Comparison of ENCODE assay signal across 9 cellular contexts in the genomic region with DNA sequence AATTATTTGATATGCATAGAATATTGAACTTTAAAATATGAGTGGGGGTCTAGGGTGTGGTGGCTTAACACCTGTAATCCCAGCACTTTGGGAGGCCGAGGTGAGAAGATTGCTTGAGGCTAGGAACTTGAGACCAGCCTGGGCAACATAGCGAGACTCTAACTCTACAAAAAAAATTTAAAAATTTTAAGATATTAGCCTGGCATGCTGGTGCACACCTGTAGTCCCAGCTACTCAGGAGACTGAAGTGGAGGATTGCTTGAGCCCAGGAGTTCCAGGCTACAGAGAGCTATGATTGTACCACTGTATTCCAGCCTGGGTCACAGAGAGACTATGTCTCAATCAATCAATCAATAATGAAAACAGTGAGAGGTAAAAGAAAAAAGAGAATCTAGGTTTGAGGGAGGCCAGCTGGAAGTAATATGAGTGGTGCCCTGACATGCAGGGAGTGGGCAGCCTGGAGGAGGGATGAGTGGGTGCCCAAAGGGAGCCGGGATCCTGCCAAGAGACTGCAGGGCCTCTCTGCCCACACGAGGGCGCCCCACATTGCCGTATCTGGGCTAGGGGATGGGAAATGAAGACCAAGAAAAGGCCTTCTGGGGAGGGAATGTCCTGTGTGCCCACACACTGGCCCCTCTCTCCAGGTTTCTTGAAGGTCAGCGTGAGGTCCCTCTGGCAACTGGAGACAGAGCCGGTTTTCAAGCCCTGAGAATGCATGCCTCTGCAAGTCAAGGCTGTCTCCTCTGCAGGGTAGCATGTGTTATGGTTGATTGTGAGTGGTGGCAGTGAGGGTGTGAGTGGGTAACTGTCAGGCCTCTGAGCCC.
DNase-seq lines count a peak whose midpoint lies in the region; TF ChIP-seq lines count a peak whose summit lies in the region.
"Had no signal": no experiment of that assay in that cellular context is flagged by ENCODE, and none has a peak within 500 bp of the region (broad histone marks: within the 10 kb centered on the region; RNA-seq: fewer than 3 reads in every experiment).

No MANE protein-coding gene starts in this region.

- H3K4ac ChIP-seq in trophoblast cell (ENCODE audit: low read depth, low read length): peak overlapping the region; percentile 56

- no CpG with 5 or more reads among the region's 8 CpGs for WGBS in trophoblast cell (ENCODE audit: extremely low coverage, insufficient coverage, insufficient read length)

- no peaks in the 10 kb centered on the region for H3K36me3 ChIP-seq in Karpas-422 (ENCODE audit: insufficient read depth, low read length)
- no peaks in the 10 kb centered on the region for H3K36me3 ChIP-seq in SJSA1
- peaks cover 0 to 2% of the 10 kb centered on the region in 2 experiments for H3K36me3 ChIP-seq in trophoblast cell (ENCODE audit: control insufficient read depth in 1 of 2, insufficient read depth in 2 of 2, low read length in 2 of 2)
- H3K36me3 ChIP-seq: neutrophil had no signal

- H3K27me3 ChIP-seq in Karpas-422 (ENCODE audit: low read length): no peaks in the 10 kb centered on the region
- H3K27me3 ChIP-seq in SJSA1 (replicated peaks): no peaks in the 10 kb centered on the region
- H3K27me3 ChIP-seq in trophoblast cell (ENCODE audit: insufficient read depth, low read length): no peaks in the 10 kb centered on the region

- H3K9ac ChIP-seq in Karpas-422 (ENCODE audit: low read length): no peak overlapping the region
- no peak overlapping the region for H3K9ac ChIP-seq in trophoblast cell (ENCODE audit: low read length)

- H3K23ac ChIP-seq in trophoblast cell (ENCODE audit: low read length): no peak overlapping the region

- peaks cover 37% of the 10 kb centered on the region for H3K79me1 ChIP-seq in trophoblast cell (ENCODE audit: low read length)

- H2BK12ac ChIP-seq in trophoblast cell (ENCODE audit: low read length): peak overlapping the region; percentile 92

- no peak overlapping the region for H3K4me2 ChIP-seq in Karpas-422 (ENCODE audit: low read depth, low read length, poor library complexity, severe bottlenecking)
- H3K4me2 ChIP-seq in trophoblast cell (ENCODE audit: low read length): no peak overlapping the region

- H4K8ac ChIP-seq in trophoblast cell (ENCODE audit: low read depth, low read length): peak overlapping the region; percentile 81

- peak overlapping the region; percentile 28 for H2BK120ac ChIP-seq in trophoblast cell (ENCODE audit: insufficient read depth, low read length, poor library complexity)

- H4K91ac ChIP-seq in trophoblast cell (ENCODE audit: low read depth, low read length): peak overlapping the region; percentile 74

- no peaks in the 10 kb centered on the region for H3K9me3 ChIP-seq in Karpas-422 (ENCODE audit: low read length)
- no peaks in the 10 kb centered on the region for H3K9me3 ChIP-seq in SJSA1 (replicated peaks)
- H3K9me3 ChIP-seq in trophoblast cell (ENCODE audit: insufficient read depth, low read depth, low read length): no peaks in the 10 kb centered on the region
- H3K9me3 ChIP-seq: neutrophil had no signal

- peak overlapping the region; percentile 84 for H3K18ac ChIP-seq in trophoblast cell (ENCODE audit: low read length)

- no peak overlapping the region for H3K27ac Mint-ChIP-seq in type B pancreatic cell

- peak overlapping the region; percentile 1 for H2AK5ac ChIP-seq in trophoblast cell (ENCODE audit: low read length)

- no peaks in the 10 kb centered on the region for H3K36me3 Mint-ChIP-seq in type B pancreatic cell

- H3K4me1 Mint-ChIP-seq in type B pancreatic cell (ENCODE audit: unreplicated experiment): peaks cover 28% of the 10 kb centered on the region

- peak overlapping the region; percentile 78 for H2BK5ac ChIP-seq in trophoblast cell (ENCODE audit: low read depth, low read length, poor library complexity)

- DNase-seq in NK-92 treated with Interleukin-12 subunit alpha and Interleukin-12 subunit beta, amount 100 ng/mL, for 24 hours (lab: John Stamatoyannopoulos, UW): peak; percentile 41
- DNase-seq in NK-92 (lab: John Stamatoyannopoulos, UW; ENCODE audit: unreplicated experiment) (no peak), Karpas-422 (peak; percentile 81), SJSA1 (ENCODE audit: low read depth in 1 of 2, low spot score in 2 of 2) (peak; percentile 69 to 78), glomerular visceral epithelial cell (ENCODE audit: extremely low spot score) (peak; percentile 74), trophoblast cell (peak; percentile 70 to 84), type B pancreatic cell (ENCODE audit: extremely low spot score, unreplicated experiment) (peak; percentile 80)
- DNase-seq in activated naive CD4-positive, alpha-beta T cell treated with Interleukin-2 at 50 U/mL for 16 hours: peak; percentile 65

- H3K9me3 Mint-ChIP-seq in type B pancreatic cell: no peaks in the 10 kb centered on the region

- H3K4me1 ChIP-seq in Karpas-422 (ENCODE audit: low read length): no peaks in the 10 kb centered on the region
- H3K4me1 ChIP-seq in SJSA1 (replicated peaks): no peaks in the 10 kb centered on the region
- peaks cover 21 to 30% of the 10 kb centered on the region in 2 experiments for H3K4me1 ChIP-seq in trophoblast cell (ENCODE audit: control insufficient read depth in 1 of 2, insufficient read depth in 2 of 2, low read length in 2 of 2)

- H4K12ac ChIP-seq in trophoblast cell (ENCODE audit: low read depth, low read length): no peak overlapping the region

- H2AFZ ChIP-seq in Karpas-422 (ENCODE audit: low read length) (no peak overlapping the region), trophoblast cell (ENCODE audit: insufficient read depth, low read length, poor library complexity) (peak overlapping the region; percentile 69)

- no peak overlapping the region for H3K4me3 Mint-ChIP-seq in type B pancreatic cell

- peak; percentile 94 for TF ChIP-seq CTCF in type B pancreatic cell (conservative IDR thresholded peaks at IDR 0.05)

- peak overlapping the region; percentile 10 for H3K14ac ChIP-seq in trophoblast cell (ENCODE audit: low read length)

- H4K20me1 ChIP-seq in Karpas-422 (ENCODE audit: insufficient read depth, low read depth, low read length): no peaks in the 10 kb centered on the region

- peaks cover 20% of the 10 kb centered on the region for H3K27me3 Mint-ChIP-seq in type B pancreatic cell

- H3K4me3 ChIP-seq in Karpas-422 (ENCODE audit: low read length): no peak overlapping the region
- no peak overlapping the region for H3K4me3 ChIP-seq in SJSA1
- H3K4me3 ChIP-seq in trophoblast cell (ENCODE audit: low read depth, low read length): no peak overlapping the region

- H3K79me2 ChIP-seq in Karpas-422 (ENCODE audit: low read length) (no peaks in the 10 kb centered on the region), trophoblast cell (ENCODE audit: control insufficient read depth, insufficient read depth, low read length, poor library complexity) (no peaks in the 10 kb centered on the region)

- H3K27ac ChIP-seq in Karpas-422 (ENCODE audit: low read length) (no peak overlapping the region), SJSA1 (no peak overlapping the region), trophoblast cell (ENCODE audit: low read depth, low read length) (peak overlapping the region; percentile 70)
- H3K27ac ChIP-seq: neutrophil had no signal

- H3K9me2 ChIP-seq in Karpas-422 (replicated peaks; ENCODE audit: insufficient read depth, low read length): no peaks in the 10 kb centered on the region
